Comparison of ENCODE assay signal across 8 cellular contexts in the genomic region with DNA sequence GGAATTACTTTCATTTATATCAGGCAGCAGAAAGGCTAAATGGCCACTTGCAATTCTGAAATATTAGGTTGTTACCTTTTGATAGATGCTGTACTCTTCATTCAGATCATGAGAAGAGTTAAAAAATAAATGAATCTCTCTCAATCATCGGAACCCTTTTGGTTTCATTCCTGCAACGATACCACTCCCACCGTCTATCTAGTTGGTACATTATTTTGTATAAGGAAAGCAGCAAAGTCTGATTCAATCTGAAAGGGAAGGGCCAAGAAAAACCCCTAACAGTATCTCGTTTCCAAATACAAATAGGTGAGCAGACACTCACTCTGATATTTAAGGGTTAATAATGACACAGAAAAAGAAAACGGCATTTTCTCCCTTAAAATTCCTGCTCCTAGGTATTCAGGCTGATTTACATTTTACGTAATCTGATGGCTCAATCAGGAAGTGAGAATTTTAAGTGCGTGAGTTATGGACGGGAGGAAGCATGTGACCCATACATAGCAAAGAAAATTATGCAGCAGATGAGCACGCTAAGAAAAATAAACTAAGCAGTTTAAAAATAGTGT.
DNase-seq lines count a peak whose midpoint lies in the region; ATAC-seq lines count a peak whose summit lies in the region.

No MANE protein-coding gene starts in this region.

- peak; percentile 26 for ATAC-seq in central memory CD8-positive, alpha-beta T cell (replicated peaks; ENCODE audit: extremely low read depth, poor library complexity, severe bottlenecking)
- no peak for ATAC-seq in GM21360 (IDR thresholded peaks at IDR 0.05; ENCODE audit: unreplicated experiment)
- ATAC-seq in GM21786 (IDR thresholded peaks at IDR 0.05; ENCODE audit: unreplicated experiment) = no peak
- no peak for ATAC-seq in HG03108 (IDR thresholded peaks at IDR 0.05; ENCODE audit: unreplicated experiment)

- H3K4me3 ChIP-seq in GM08714 (ENCODE audit: low read length) = peak overlapping the region; percentile 41; the same call in 1 of the 2 replicates
- H3K4me3 ChIP-seq in mononuclear cell (ENCODE audit: low read length) = peak overlapping the region; percentile 41

- H3K9me3 Mint-ChIP-seq in central memory CD8-positive, alpha-beta T cell = no peaks in the 10 kb centered on the region

- H3K4me1 ChIP-seq in mononuclear cell (ENCODE audit: insufficient read depth, low read length) = peaks cover 37% of the 10 kb centered on the region

- H3K9me3 ChIP-seq in mononuclear cell (ENCODE audit: low read depth, low read length) = no peaks in the 10 kb centered on the region

- no peaks in the 10 kb centered on the region for H3K27me3 Mint-ChIP-seq in central memory CD8-positive, alpha-beta T cell

- peaks cover 60% of the 10 kb centered on the region for H3K36me3 Mint-ChIP-seq in central memory CD8-positive, alpha-beta T cell (ENCODE audit: insufficient read depth)

- DNase-seq in NCI-H748 (lab: John Stamatoyannopoulos, UW; ENCODE audit: unreplicated experiment) = peak; percentile 49
- no peak for DNase-seq in central memory CD8-positive, alpha-beta T cell (ENCODE audit: low spot score in 2 of 2)
- no peak for DNase-seq in posterior cingulate gyrus

- intact Hi-C loops in posterior cingulate gyrus (cut with DNase I) = no loop called here

- H3K27me3 ChIP-seq in mononuclear cell (ENCODE audit: insufficient read depth, low read length) = no peaks in the 10 kb centered on the region

- H3K4me1 Mint-ChIP-seq in central memory CD8-positive, alpha-beta T cell = peaks cover 99% of the 10 kb centered on the region

- peak overlapping the region; percentile 98 for H3K27ac Mint-ChIP-seq in central memory CD8-positive, alpha-beta T cell (ENCODE audit: low read depth)

- peak overlapping the region; percentile 91 for H3K4me3 Mint-ChIP-seq in central memory CD8-positive, alpha-beta T cell
